22 cellular contexts compared by ENCODE assay signal in the genomic region with DNA sequence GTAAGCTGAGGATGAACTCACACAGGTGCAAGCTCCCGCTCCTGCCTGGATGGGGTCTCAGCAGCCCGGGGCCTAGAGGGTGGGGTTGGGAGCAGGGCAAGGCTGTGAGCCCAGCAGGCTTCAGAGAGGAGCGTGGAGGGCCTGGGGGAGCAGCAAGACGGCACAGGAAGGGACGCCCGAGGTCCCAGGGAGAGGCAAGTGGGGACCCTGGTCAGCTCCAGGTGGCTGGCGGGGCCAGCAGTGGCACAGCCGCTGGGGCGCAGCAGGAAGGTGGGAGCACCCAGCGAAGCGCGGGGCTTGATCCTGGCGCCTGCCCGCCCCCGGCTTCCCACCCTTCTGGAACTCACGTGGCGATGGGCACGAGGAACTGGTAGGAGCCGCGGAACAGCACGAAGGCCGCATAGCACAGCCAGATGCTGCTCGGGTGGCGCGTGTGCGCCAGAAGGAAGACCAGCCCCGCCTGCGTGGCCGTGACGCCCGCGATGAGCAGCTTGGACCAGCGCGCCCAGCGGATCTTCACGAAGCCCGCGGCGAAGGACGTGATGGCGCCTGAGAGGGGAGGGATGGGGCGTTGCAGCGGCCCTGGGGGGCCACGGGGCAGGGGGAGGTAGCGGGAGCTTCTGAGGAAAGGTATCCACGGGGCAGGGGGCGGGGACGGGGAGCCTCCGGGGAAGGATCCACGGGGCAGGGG. TPM values are rescaled to one million over a fixed set of nuclear protein-coding genes. Genes with fewer than 3 reads are reported as not detected.
DNase-seq lines count a peak whose midpoint lies in the region; ATAC-seq and TF ChIP-seq lines count a peak whose summit lies in the region.
"Had no signal": no experiment of that assay in that cellular context is flagged by ENCODE, and none has a peak within 500 bp of the region (broad histone marks: within the 10 kb centered on the region; RNA-seq: fewer than 3 reads in every experiment).

No MANE protein-coding gene starts in this region.

- ATAC-seq in heart left ventricle (no peak), mucosa of descending colon (no peak), upper lobe of right lung (no peak), GM21423 (IDR thresholded peaks at IDR 0.05; ENCODE audit: unreplicated experiment) (no peak), HG03108 (IDR thresholded peaks at IDR 0.05; ENCODE audit: unreplicated experiment) (no peak)
- ATAC-seq: activated T-helper 17 cell treated with anti-CD3 and anti-CD28 coated beads, Interleukin-2, amount 50 U/mL, for 72 hours had no signal

- in situ Hi-C loops in ACHN (cut with HindIII; ENCODE audit: low pct_ligation_motif_present, low pct_unique_long_range_greater_than_20kb, low sequenced_read_pairs) = no loop called here

- H3K4me1 ChIP-seq in heart left ventricle = peaks cover 0 to 34% (median 11%) of the 10 kb centered on the region in 12 donors
- peaks cover 24% of the 10 kb centered on the region for H3K4me1 ChIP-seq in mucosa of descending colon (ENCODE audit: low read depth)
- H3K4me1 ChIP-seq in upper lobe of right lung = peaks cover 11% of the 10 kb centered on the region

- H3K27me3 ChIP-seq in heart left ventricle (no peaks in the 10 kb centered on the region), upper lobe of right lung (no peaks in the 10 kb centered on the region)
- H3K27me3 ChIP-seq: BLaER1 had no signal

- peak; percentile 48 for DNase-seq in activated effector memory CD4-positive, alpha-beta T cell treated with anti-CD3 and anti-CD28 coated beads, Interleukin-2, amount 50 U/mL, for 16 hours
- no peak for DNase-seq in activated effector memory CD4-positive, alpha-beta T cell treated with Interleukin-2 at 50 U/mL for 16 hours
- DNase-seq in heart left ventricle = peak in 3 of 5 donors; percentile 17 to 63 (median 17)
- DNase-seq in mucosa of descending colon = peak in 2 of 3 donors; percentile 24 to 47
- DNase-seq in upper lobe of right lung = peak; percentile 57
- DNase-seq in ACHN = no peak
- DNase-seq: activated CD4-positive, CD25-positive, alpha-beta regulatory T cell; Calu3; immature natural killer cell; naive B cell; NCI-H1417 treated with DMSO at 0.1 percent for 48 hours; NCI-H524 treated with DMSO at 0.1 percent for 48 hours; stimulated activated CD4-positive, alpha-beta T cell treated with anti-CD3 and anti-CD28 coated beads, Interleukin-4, amount 100 ng/mL, for 1 hour; T1000 had no signal

- 97 to 98% (median 98%) methylated on average over 47 to 50 of the region's 50 CpGs for WGBS in heart left ventricle, 4 donors

- H3K27ac ChIP-seq in heart left ventricle (no peak overlapping the region), upper lobe of right lung (no peak overlapping the region)
- H3K27ac ChIP-seq: BLaER1, HL-60, parathyroid adenoma, RWPE1, skin epidermis had no signal

- no peak for TF ChIP-seq POLR2A in heart left ventricle (IDR thresholded peaks at IDR 0.05)

- H3K9me3 ChIP-seq in heart left ventricle = no peaks in the 10 kb centered on the region
- no peaks in the 10 kb centered on the region for H3K9me3 ChIP-seq in mucosa of descending colon
- H3K9me3 ChIP-seq in upper lobe of right lung = no peaks in the 10 kb centered on the region

- intact Hi-C loops in heart left ventricle (cut with DNase I) (no loop called here), mucosa of descending colon (cut with DNase I, micrococcal nuclease) (no loop called here), upper lobe of right lung (cut with DNase I) (no loop called here)

- H3K36me3 ChIP-seq in heart left ventricle (peaks cover 0 to 8% (median 0%) of the 10 kb centered on the region in 9 donors), mucosa of descending colon (ENCODE audit: low read depth) (no peaks in the 10 kb centered on the region), upper lobe of right lung (no peaks in the 10 kb centered on the region)

- TF ChIP-seq CTCF in heart left ventricle (IDR thresholded peaks at IDR 0.05) = no peak
- TF ChIP-seq CTCF in mucosa of descending colon (IDR thresholded peaks at IDR 0.05) = no peak
- TF ChIP-seq CTCF in upper lobe of right lung (IDR thresholded peaks at IDR 0.05) = no peak

- H3K4me3 ChIP-seq in heart left ventricle (no peak overlapping the region), mucosa of descending colon (no peak overlapping the region), upper lobe of right lung (no peak overlapping the region)
- H3K4me3 ChIP-seq: BLaER1, skin epidermis had no signal

RNA-seq across cellular contexts. Expression of gene SLC19A1, which starts 11.7 kb away (rescaled TPM):
- 1 to 10 TPM; 2.4 to 7.0 (median 3.0) TPM for total RNA-seq in heart left ventricle
- polyA plus RNA-seq in heart left ventricle = 1 to 10 TPM; 3.5 to 4.3 TPM
- 10 to 100 TPM; 12.6 to 22.8 (median 12.7) TPM for total RNA-seq in mucosa of descending colon
- total RNA-seq in upper lobe of right lung = 39.3 TPM

Comparison
In these comparisons a context has a peak if more than half of its experiments do, and no peak if none do; other contexts are left out.
1. DNase-seq: peak in activated effector memory CD4-positive, alpha-beta T cell treated with anti-CD3 and anti-CD28 coated beads, Interleukin-2, amount 50 U/mL, for 16 hours (single experiment), heart left ventricle (3 of 5), mucosa of descending colon (2 of 3) and upper lobe of right lung (single experiment); none in activated effector memory CD4-positive, alpha-beta T cell treated with Interleukin-2 at 50 U/mL for 16 hours (single experiment) and ACHN (single experiment).